ENCODE assay signal across 1 cellular context in genomic region chr3:141020139-141020940, GRCh38.
TF ChIP-seq lines count a peak whose summit lies in the region.

No MANE protein-coding gene starts in this region.

TF ChIP-seq in GM23338, 12 proteins besides CTCF, POLR2A, EP300 and RAD21 (continued from another document):
- TF ChIP-seq ZNF462 (CRISPR knock-in tag; IDR thresholded peaks at IDR 0.05) (no peak), STAT1 (IDR thresholded peaks at IDR 0.05; ENCODE audit: unreplicated experiment) (no peak), CREB1 (CRISPR knock-in tag; IDR thresholded peaks at IDR 0.05; ENCODE audit: low read depth) (no peak), ETS1 (IDR thresholded peaks at IDR 0.05) (no peak), ZNF331 (CRISPR knock-in tag; IDR thresholded peaks at IDR 0.05; ENCODE audit: low read depth) (no peak), JUNB (IDR thresholded peaks at IDR 0.05; ENCODE audit: unreplicated experiment) (no peak), EZH2phosphoT487 (IDR thresholded peaks at IDR 0.05; ENCODE audit: unreplicated experiment) (no peak), POLR2AphosphoS5 (IDR thresholded peaks at IDR 0.05; ENCODE audit: low read depth) (no peak), EZH2 (IDR thresholded peaks at IDR 0.05; ENCODE audit: low read depth, unreplicated experiment) (no peak), NANOG (IDR thresholded peaks at IDR 0.05; ENCODE audit: borderline replicate concordance) (no peak)
- TF ChIP-seq, protein P1, sequence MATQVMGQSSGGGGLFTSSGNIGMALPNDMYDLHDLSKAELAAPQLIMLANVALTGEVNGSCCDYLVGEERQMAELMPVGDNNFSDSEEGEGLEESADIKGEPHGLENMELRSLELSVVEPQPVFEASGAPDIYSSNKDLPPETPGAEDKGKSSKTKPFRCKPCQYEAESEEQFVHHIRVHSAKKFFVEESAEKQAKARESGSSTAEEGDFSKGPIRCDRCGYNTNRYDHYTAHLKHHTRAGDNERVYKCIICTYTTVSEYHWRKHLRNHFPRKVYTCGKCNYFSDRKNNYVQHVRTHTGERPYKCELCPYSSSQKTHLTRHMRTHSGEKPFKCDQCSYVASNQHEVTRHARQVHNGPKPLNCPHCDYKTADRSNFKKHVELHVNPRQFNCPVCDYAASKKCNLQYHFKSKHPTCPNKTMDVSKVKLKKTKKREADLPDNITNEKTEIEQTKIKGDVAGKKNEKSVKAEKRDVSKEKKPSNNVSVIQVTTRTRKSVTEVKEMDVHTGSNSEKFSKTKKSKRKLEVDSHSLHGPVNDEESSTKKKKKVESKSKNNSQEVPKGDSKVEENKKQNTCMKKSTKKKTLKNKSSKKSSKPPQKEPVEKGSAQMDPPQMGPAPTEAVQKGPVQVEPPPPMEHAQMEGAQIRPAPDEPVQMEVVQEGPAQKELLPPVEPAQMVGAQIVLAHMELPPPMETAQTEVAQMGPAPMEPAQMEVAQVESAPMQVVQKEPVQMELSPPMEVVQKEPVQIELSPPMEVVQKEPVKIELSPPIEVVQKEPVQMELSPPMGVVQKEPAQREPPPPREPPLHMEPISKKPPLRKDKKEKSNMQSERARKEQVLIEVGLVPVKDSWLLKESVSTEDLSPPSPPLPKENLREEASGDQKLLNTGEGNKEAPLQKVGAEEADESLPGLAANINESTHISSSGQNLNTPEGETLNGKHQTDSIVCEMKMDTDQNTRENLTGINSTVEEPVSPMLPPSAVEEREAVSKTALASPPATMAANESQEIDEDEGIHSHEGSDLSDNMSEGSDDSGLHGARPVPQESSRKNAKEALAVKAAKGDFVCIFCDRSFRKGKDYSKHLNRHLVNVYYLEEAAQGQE (IDR thresholded peaks at IDR 0.05; ENCODE audit: unreplicated experiment) = no peak
TF ChIP-seq in GM23338: peak in this region for 0.
